In the genomic region with DNA sequence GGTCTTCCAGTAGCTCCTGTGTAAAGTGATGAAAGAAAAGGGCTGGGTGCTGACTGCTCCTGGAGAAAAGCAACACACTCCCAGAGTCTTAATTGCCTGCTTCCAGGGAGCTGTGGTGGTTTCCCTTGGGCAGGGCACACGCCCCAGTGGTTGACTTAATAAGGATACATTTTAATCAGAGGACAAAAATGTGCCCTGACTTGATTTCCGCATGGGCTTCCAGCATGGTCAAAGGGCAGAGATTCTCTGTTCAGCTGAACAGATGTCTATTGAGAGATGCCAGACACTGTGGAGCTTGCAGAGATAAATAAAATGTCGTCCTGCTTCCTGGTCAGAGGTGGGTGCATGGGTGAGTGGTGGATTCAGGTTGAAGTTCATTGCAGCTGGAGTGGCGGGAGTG, we compare ENCODE assay signal across 23 cellular contexts. TPM values are rescaled to one million over a fixed set of nuclear protein-coding genes. Genes with fewer than 3 reads are reported as not detected.
DNase-seq lines count a peak whose midpoint lies in the region; FAIRE-seq and TF ChIP-seq lines count a peak whose summit lies in the region.
"Had no signal": no experiment of that assay in that cellular context is flagged by ENCODE, and none has a peak within 500 bp of the region (broad histone marks: within the 10 kb centered on the region; RNA-seq: fewer than 3 reads in every experiment).

No MANE protein-coding gene starts in this region.

- H3K36me3 Mint-ChIP-seq in T-helper 2 cell treated with Interferon-gamma antibody and Interleukin-4, amounts not matched to agents 5 μg/mL and 100 μg/mL, for 36 hours (ENCODE audit: low read depth) = no peaks in the 10 kb centered on the region

- FAIRE-seq in small intestine (lab: Jason Lieb, UNC) = no peak

- peak overlapping the region; percentile 27 for H3K27ac Mint-ChIP-seq in T-helper 2 cell treated with Interferon-gamma antibody and Interleukin-4, amounts not matched to agents 5 μg/mL and 100 μg/mL, for 36 hours
- H3K27ac Mint-ChIP-seq: activated B cell treated with CpG ODN at 0.5 μM for 24 hours; activated CD4-positive, alpha-beta memory T cell treated with anti-CD3 and anti-CD28 coated beads, Interleukin-2, amount 10 ng/mL, durations not matched to agents 7 days and 5 days; activated naive CD4-positive, alpha-beta T cell treated with anti-CD3 and anti-CD28 coated beads for 36 hours; T-helper 1 cell treated with Interleukin-12 subunit alpha and Interleukin-12 subunit beta and Interleukin-4 antibody, amounts not matched to agents 30 μg/mL and 1 μg/mL, for 36 hours had no signal

- no peak overlapping the region for H2AFZ ChIP-seq in mammary epithelial cell (ENCODE audit: low read depth, low read length)

- H3K27me3 Mint-ChIP-seq in T-helper 2 cell treated with Interferon-gamma antibody and Interleukin-4, amounts not matched to agents 5 μg/mL and 100 μg/mL, for 36 hours (ENCODE audit: low read depth) = no peaks in the 10 kb centered on the region
- H3K27me3 Mint-ChIP-seq: activated B cell treated with CpG ODN at 0.5 μM for 24 hours; activated CD4-positive, alpha-beta memory T cell treated with anti-CD3 and anti-CD28 coated beads, Interleukin-2, amount 10 ng/mL, durations not matched to agents 7 days and 5 days; IgD-negative memory B cell had no signal

- BruUV-seq in mammary epithelial cell (replicated peaks; lab: Mats Ljungman, UMichigan) (no TSS peak), A673 (replicated peaks; lab: Mats Ljungman, UMichigan) (no TSS peak)

- intact Hi-C loops in mammary epithelial cell (cut with micrococcal nuclease) = no loop called here
- intact Hi-C loops in A673 (cut with micrococcal nuclease; ENCODE audit: unreplicated experiment) = no loop called here

- H3K4me1 ChIP-seq in mammary epithelial cell (ENCODE audit: insufficient read depth, low read length) (peaks cover 32% of the 10 kb centered on the region), small intestine (ENCODE audit: control insufficient read depth in 2 of 2, insufficient read depth in 1 of 2, low read depth in 1 of 2, low read length in 1 of 2) (peaks cover 0 to 8% of the 10 kb centered on the region in 2 donors), A673 (ENCODE audit: insufficient read depth, low read length, poor library complexity, severe bottlenecking) (peaks cover 19% of the 10 kb centered on the region), BE2C (peaks cover 22% of the 10 kb centered on the region)
- H3K4me1 ChIP-seq: SJSA1 had no signal

- H3K27me3 ChIP-seq in mammary epithelial cell (ENCODE audit: insufficient read depth, low read length) (no peaks in the 10 kb centered on the region), small intestine (ENCODE audit: control insufficient read depth in 2 of 2, insufficient read depth in 2 of 2, low read length in 2 of 2) (no peaks in the 10 kb centered on the region), A673 (replicated peaks; ENCODE audit: insufficient read depth, low read depth, low read length, poor library complexity) (no peaks in the 10 kb centered on the region), BE2C (no peaks in the 10 kb centered on the region)
- H3K27me3 ChIP-seq: SJSA1, vagina had no signal

- no peak overlapping the region for H3K4me2 ChIP-seq in mammary epithelial cell (ENCODE audit: insufficient read depth, low read depth, low read length)

- POLR2A ChIA-PET in A673 (lab: Charles Lee; ENCODE audit: low non-redundant PET) = no interaction called here

- no peaks in the 10 kb centered on the region for H3K9me3 Mint-ChIP-seq in T-helper 2 cell treated with Interferon-gamma antibody and Interleukin-4, amounts not matched to agents 5 μg/mL and 100 μg/mL, for 36 hours
- H3K9me3 Mint-ChIP-seq: activated B cell treated with CpG ODN at 0.5 μM for 24 hours; activated CD4-positive, alpha-beta memory T cell treated with anti-CD3 and anti-CD28 coated beads, Interleukin-2, amount 10 ng/mL, durations not matched to agents 7 days and 5 days; activated naive CD4-positive, alpha-beta T cell treated with anti-CD3 and anti-CD28 coated beads for 36 hours; T-helper 1 cell treated with Interleukin-12 subunit alpha and Interleukin-12 subunit beta and Interleukin-4 antibody, amounts not matched to agents 30 μg/mL and 1 μg/mL, for 36 hours had no signal

- in situ Hi-C loops in mammary epithelial cell (cut with MboI; ENCODE audit: low sequenced_read_pairs in 2 of 2) = loop anchor here in 1 of 2 donors (10.0 to 25.0 kb wide), 2 partner anchors 306 to 458 kb away; no protein-coding TSS in a partner anchor

- WGBS in mammary epithelial cell (ENCODE audit: low coverage, missing lambda C conversion rate) = 74% methylated on average over 4 of the region's 4 CpGs
- 11 to 52% (median 38%) methylated on average over 4 of the region's 4 CpGs for WGBS in small intestine, 3 donors

- no peak for DNase-seq in T-helper 2 cell treated with Interferon-gamma antibody and Interleukin-4, amounts not matched to agents 5 μg/mL and 100 μg/mL, for 36 hours (ENCODE audit: low spot score)
- DNase-seq in T-helper 2 cell (no peak), mammary epithelial cell (peak; percentile 73), kidney tubule cell (ENCODE audit: low spot score) (peak; percentile 58), small intestine (peak; percentile 95), A673 (ENCODE audit: low spot score) (no peak), BE2C (no peak), MV-4-11 (lab: John Stamatoyannopoulos, UW) (no peak)
- DNase-seq: 8988T; activated B cell treated with CpG ODN at 0.5 μM for 24 hours; activated CD4-positive, alpha-beta memory T cell treated with anti-CD3 and anti-CD28 coated beads, Interleukin-2, amount 10 ng/mL, durations not matched to agents 7 days and 5 days; activated naive CD4-positive, alpha-beta T cell treated with anti-CD3 and anti-CD28 coated beads for 36 hours; activated T-cell treated with anti-CD3 and anti-CD28 coated beads, Interleukin-2, amount 50 U/mL, for 1 hour; anterior cingulate cortex; MM.1S; NCI-H146; NCI-H69; stimulated activated CD4-positive, alpha-beta T cell treated with anti-CD3 and anti-CD28 coated beads, Interleukin-15, amount 100 ng/mL, for 24 hours; substantia nigra had no signal

- no peak overlapping the region for H3K4me3 Mint-ChIP-seq in T-helper 2 cell treated with Interferon-gamma antibody and Interleukin-4, amounts not matched to agents 5 μg/mL and 100 μg/mL, for 36 hours
- H3K4me3 Mint-ChIP-seq: activated B cell treated with CpG ODN at 0.5 μM for 24 hours; activated CD4-positive, alpha-beta memory T cell treated with anti-CD3 and anti-CD28 coated beads, Interleukin-2, amount 10 ng/mL, durations not matched to agents 7 days and 5 days; activated naive CD4-positive, alpha-beta T cell treated with anti-CD3 and anti-CD28 coated beads for 36 hours; IgD-negative memory B cell; T-helper 1 cell treated with Interleukin-12 subunit alpha and Interleukin-12 subunit beta and Interleukin-4 antibody, amounts not matched to agents 30 μg/mL and 1 μg/mL, for 36 hours had no signal

- no peak overlapping the region for H3K9ac ChIP-seq in mammary epithelial cell (ENCODE audit: insufficient read depth, low read length)

- CTCF ChIA-PET in mammary epithelial cell (lab: Charles Lee; ENCODE audit: low non-redundant PET) = interaction anchor here (0.5 kb wide), 1 partner anchor 16 kb away, joined by 12 read pairs; the partner anchor contains the start of gene QSOX1
- CTCF ChIA-PET in A673 (lab: Charles Lee) = no interaction called here

- H3K27ac ChIP-seq in mammary epithelial cell (ENCODE audit: insufficient read depth, low read depth, low read length) (no peak overlapping the region), small intestine (ENCODE audit: low read depth in 1 of 2, low read length in 1 of 2) (peak overlapping the region; percentile 20 to 83), A673 (ENCODE audit: low read depth, low read length, poor library complexity, severe bottlenecking) (no peak overlapping the region)
- H3K27ac ChIP-seq: SJSA1, vagina had no signal

- peaks cover 7% of the 10 kb centered on the region for H3K79me2 ChIP-seq in mammary epithelial cell (ENCODE audit: insufficient read depth, low read length)

- dilution Hi-C loops in mammary epithelial cell (cut with HindIII; ENCODE audit: low sequenced_read_pairs) = no loop called here

- TF ChIP-seq CTCF in mammary epithelial cell (conservative IDR thresholded peaks at IDR 0.05 in 1 of 2, IDR thresholded peaks at IDR 0.05 in 1 of 2; ENCODE audit: extremely low read depth in 1 of 2, insufficient read depth in 1 of 2, low read depth in 1 of 2, low read length in 2 of 2) = no peak
- TF ChIP-seq CTCF in A673 (conservative IDR thresholded peaks at IDR 0.05; ENCODE audit: low read depth, low read length) = no peak
- TF ChIP-seq CTCF in BE2C (IDR thresholded peaks at IDR 0.05; ENCODE audit: low read depth, low read length) = no peak

- H3K4me3 ChIP-seq in mammary epithelial cell (replicated peaks in 1 of 3; ENCODE audit: insufficient read depth in 1 of 3, low read depth in 2 of 3, low read length in 3 of 3) (no peak overlapping the region), small intestine (ENCODE audit: low read depth in 1 of 2, low read length in 2 of 2) (no peak overlapping the region), A673 (ENCODE audit: low read depth, low read length, poor library complexity, severe bottlenecking) (no peak overlapping the region), BE2C (ENCODE audit: low read depth, low read length) (no peak overlapping the region)
- H3K4me3 ChIP-seq: SJSA1, vagina had no signal

- H3K4me1 Mint-ChIP-seq in T-helper 2 cell treated with Interferon-gamma antibody and Interleukin-4, amounts not matched to agents 5 μg/mL and 100 μg/mL, for 36 hours (ENCODE audit: low read depth) = no peaks in the 10 kb centered on the region
- H3K4me1 Mint-ChIP-seq: activated B cell treated with CpG ODN at 0.5 μM for 24 hours; activated CD4-positive, alpha-beta memory T cell treated with anti-CD3 and anti-CD28 coated beads, Interleukin-2, amount 10 ng/mL, durations not matched to agents 7 days and 5 days; IgD-negative memory B cell had no signal

- H3K9me3 ChIP-seq in mammary epithelial cell (replicated peaks; ENCODE audit: insufficient read depth, low read length) (no peaks in the 10 kb centered on the region), small intestine (ENCODE audit: control insufficient read depth, low read depth) (no peaks in the 10 kb centered on the region), A673 (ENCODE audit: low read depth, low read length, poor library complexity, severe bottlenecking) (no peaks in the 10 kb centered on the region), BE2C (no peaks in the 10 kb centered on the region)
- H3K9me3 ChIP-seq: SJSA1, vagina had no signal

- H3K36me3 ChIP-seq in mammary epithelial cell (ENCODE audit: insufficient read depth, low read length) (no peaks in the 10 kb centered on the region), small intestine (ENCODE audit: control insufficient read depth in 2 of 2, insufficient read depth in 2 of 2, low read length in 2 of 2) (no peaks in the 10 kb centered on the region), A673 (ENCODE audit: insufficient read depth, low read length, poor library complexity, severe bottlenecking) (no peaks in the 10 kb centered on the region), BE2C (no peaks in the 10 kb centered on the region)

- no peaks in the 10 kb centered on the region for H4K20me1 ChIP-seq in mammary epithelial cell (ENCODE audit: insufficient read depth, low read length)

RNA-seq across cellular contexts. Expression of gene QSOX1, which starts 15.9 kb away (rescaled TPM):
- total RNA-seq in mammary epithelial cell (100 to 1,000 TPM in 1 of 2 donors, 10 to 100 TPM in 1; 92.4 to 120 TPM), A673 (2021) (69.0 and 69.7 TPM in 2 replicates)
- polyA plus RNA-seq in mammary epithelial cell (60.4 TPM), small intestine (100 to 1,000 TPM in 1 of 3 donors, 10 to 100 TPM in 2; 18.1 to 115 (median 41.1) TPM)
- 61.8 TPM for polyA minus RNA-seq in mammary epithelial cell
- 151 TPM for polyA plus RNA-seq in BE2C (2012; ENCODE audit: insufficient read depth, insufficient read length, low read depth)

RNA-seq across cellular contexts. Expression of gene LHX4, which starts 59.5 kb away (rescaled TPM):
- total RNA-seq in mammary epithelial cell (not detected), A673 (2021) (0.07 TPM in 1 of 2 replicates, not detected in the other)
- polyA plus RNA-seq in mammary epithelial cell (not detected), small intestine (under 1 TPM; 0.18 to 0.27 (median 0.22) TPM)
- 0.16 TPM for polyA minus RNA-seq in mammary epithelial cell
- polyA plus RNA-seq in BE2C (2012; ENCODE audit: insufficient read depth, insufficient read length, low read depth) = 0.46 TPM
- total RNA-seq: activated B cell treated with CpG ODN at 0.5 μM for 24 hours; activated CD4-positive, alpha-beta memory T cell treated with anti-CD3 and anti-CD28 coated beads, Interleukin-2, amount 10 ng/mL, durations not matched to agents 7 days and 5 days; activated naive CD4-positive, alpha-beta T cell treated with anti-CD3 and anti-CD28 coated beads for 36 hours had no signal

Comparison
In these comparisons a context has a peak if more than half of its experiments do, and no peak if none do; other contexts are left out.
1. DNase-seq: peak in mammary epithelial cell (single experiment), kidney tubule cell (single experiment) and small intestine (single experiment); none in T-helper 2 cell treated with Interferon-gamma antibody and Interleukin-4, amounts not matched to agents 5 μg/mL and 100 μg/mL, for 36 hours (single experiment), T-helper 2 cell (0 of 5), A673 (single experiment), BE2C (single experiment) and MV-4-11 (single experiment).
2. H3K27ac ChIP-seq: peak in small intestine (2 of 2); none in mammary epithelial cell (single experiment) and A673 (single experiment).